Comparison of ENCODE assay signal across 8 cellular contexts in genomic region chr6:133837801-133838349, GRCh38. TPM values are rescaled to one million over a fixed set of nuclear protein-coding genes. Genes with fewer than 3 reads are reported as not detected.
DNase-seq lines count a peak whose midpoint lies in the region; ATAC-seq, FAIRE-seq and TF ChIP-seq lines count a peak whose summit lies in the region.
"Had no signal": no experiment of that assay in that cellular context is flagged by ENCODE, and none has a peak within 500 bp of the region (broad histone marks: within the 10 kb centered on the region; RNA-seq: fewer than 3 reads in every experiment).

No MANE protein-coding gene starts in this region.

- H3K27ac ChIP-seq in neural progenitor cell (no peak overlapping the region), thyroid gland (no peak overlapping the region)

- peak overlapping the region; percentile 96 for H2AFZ ChIP-seq in neural progenitor cell (replicated peaks)

- peak overlapping the region; percentile 74 for H3K4me2 ChIP-seq in neural progenitor cell

- H3K9ac ChIP-seq in neural progenitor cell, result no peak overlapping the region

- H3K4me1 ChIP-seq in neural progenitor cell, result peaks cover 9% of the 10 kb centered on the region
- no peaks in the 10 kb centered on the region for H3K4me1 ChIP-seq in thyroid gland

- no peak overlapping the region for H3K27ac Mint-ChIP-seq in neural progenitor cell

- H4K20me1 ChIP-seq in neural progenitor cell (ENCODE audit: low read depth), result no peaks in the 10 kb centered on the region

- H3K4me1 Mint-ChIP-seq in neural progenitor cell, result no peaks in the 10 kb centered on the region

- no peaks in the 10 kb centered on the region for H3K79me2 ChIP-seq in neural progenitor cell (ENCODE audit: low read depth)

- intact Hi-C loops in thyroid gland (cut with DNase I), result loop anchor here (5.0 kb wide), 1 partner anchor 259 kb away; no protein-coding TSS in a partner anchor

- peak overlapping the region; percentile 16 for H3K4me3 Mint-ChIP-seq in neural progenitor cell

- WGBS in thyroid gland, 2 donors, result 0 to 2% methylated on average over 17 to 21 of the region's 30 CpGs

- no peaks in the 10 kb centered on the region for H3K9me3 ChIP-seq in neural progenitor cell (ENCODE audit: low read depth)
- H3K9me3 ChIP-seq in thyroid gland, result no peaks in the 10 kb centered on the region

- H3K9me3 Mint-ChIP-seq in neural progenitor cell, result no peaks in the 10 kb centered on the region

- peak; percentile 16 for DNase-seq in GM12892 (ENCODE audit: insufficient read length)
- peak; percentile 75 to 86 for DNase-seq in NCI-H524 (lab: John Stamatoyannopoulos, UW)
- peak; percentile 51 for DNase-seq in activated T-cell treated with anti-CD3 and anti-CD28 coated beads for 24 hours (ENCODE audit: low read depth)
- peak; percentile 80 for DNase-seq in neural progenitor cell (ENCODE audit: low spot score)
- peak; percentile 74 to 81 for DNase-seq in thyroid gland

- ATAC-seq in HG02981 (IDR thresholded peaks at IDR 0.05; ENCODE audit: unreplicated experiment), result peak; percentile 84
- peak; percentile 70 for ATAC-seq in esophagus mucosa

- H3K4me3 ChIP-seq in neural progenitor cell (peak overlapping the region; percentile 58), thyroid gland (replicated peaks in 1 of 3) (peak overlapping the region in 2 of 3 donors; percentile 17 to 20)

- H3F3A ChIP-seq in neural progenitor cell (ENCODE audit: low read depth), result no peaks in the 10 kb centered on the region

- TF ChIP-seq CTCF in neural progenitor cell (IDR thresholded peaks at IDR 0.05) (peak; percentile 94), thyroid gland (IDR thresholded peaks at IDR 0.05) (peak; percentile 60 to 83 (median 71))

- peaks cover 2% of the 10 kb centered on the region for H3K27me3 Mint-ChIP-seq in neural progenitor cell (ENCODE audit: insufficient read depth, low read depth)

- TF ChIP-seq POLR2A in GM12892 (IDR thresholded peaks at IDR 0.05; ENCODE audit: low read depth, low read length), result no peak
- no peak for TF ChIP-seq POLR2A in thyroid gland (IDR thresholded peaks at IDR 0.05)

- no peaks in the 10 kb centered on the region for H3K36me3 Mint-ChIP-seq in neural progenitor cell

- H3K36me3 ChIP-seq in neural progenitor cell, result no peaks in the 10 kb centered on the region
- no peaks in the 10 kb centered on the region for H3K36me3 ChIP-seq in thyroid gland

- H3K27me3 ChIP-seq in neural progenitor cell (no peaks in the 10 kb centered on the region), thyroid gland (no peaks in the 10 kb centered on the region)

- no peak for FAIRE-seq in GM12892 (lab: Jason Lieb, UNC)

RNA-seq across cellular contexts. Expression of gene TCF21, which starts 51.0 kb away (rescaled TPM):
- not detected for polyA plus RNA-seq in GM12892 (2012; ENCODE audit: missing spikeins)
- 0.72 TPM for total RNA-seq in esophagus mucosa
- total RNA-seq in neural progenitor cell (ENCODE audit: low replicate concordance), result 0.04 and 0.22 TPM in 2 replicates
- total RNA-seq in thyroid gland, result 1 to 10 TPM in 1 of 4 donors, under 1 TPM in 1, not detected in 2; 0.20 to 1.4 TPM
- total RNA-seq: mononuclear cell had no signal

Comparison
In these comparisons a context has a peak if more than half of its experiments do, and no peak if none do; other contexts are left out.
1. DNase-seq: peak in every context shown above with its lines; median percentile 80 in NCI-H524; 80 in neural progenitor cell; 78 in thyroid gland; 51 in activated T-cell treated with anti-CD3 and anti-CD28 coated beads for 24 hours; 16 in GM12892.